ENCODE assay signal across 24 cellular contexts in genomic region chr12:33277386-33277785, GRCh38.
"Had no signal": no experiment of that assay in that cellular context is flagged by ENCODE, and none has a peak within 500 bp of the region (broad histone marks: within the 10 kb centered on the region; RNA-seq: fewer than 3 reads in every experiment).

No MANE protein-coding gene starts in this region.

- H3K27ac ChIP-seq: colonic mucosa, epithelial cell of prostate, esophagus squamous epithelium, gastrocnemius medialis, heart right ventricle, left lung, lower lobe of right lung had no signal

- ATAC-seq: effector memory CD8-positive, alpha-beta T cell; esophagus mucosa; gastrocnemius medialis; heart right ventricle; left colon; left lung; left ventricle myocardium superior; lower lobe of right lung had no signal

- DNase-seq: colonic mucosa; cortex of kidney; effector CD8-positive, alpha-beta T cell; effector memory CD8-positive, alpha-beta T cell; endodermal cell; erythroblast; esophagus squamous epithelium; foreskin fibroblast; foreskin melanocyte; gastrocnemius medialis; glutamatergic neuron; head of caudate nucleus; heart right ventricle; hippocampal formation; kidney; kidney glomerular epithelial cell; left colon; left lung; left ventricle myocardium superior; lower lobe of right lung; mesenchymal stem cell; midbrain had no signal

- H3K4me1 ChIP-seq: colonic mucosa, esophagus squamous epithelium, gastrocnemius medialis, heart right ventricle, left lung, lower lobe of right lung had no signal

- H3K27me3 ChIP-seq: colonic mucosa, esophagus squamous epithelium, gastrocnemius medialis, heart right ventricle, left lung had no signal

- H3K4me3 ChIP-seq: colonic mucosa, esophagus squamous epithelium, gastrocnemius medialis, heart right ventricle, left lung, lower lobe of right lung had no signal

- H3K9me3 ChIP-seq: colonic mucosa, gastrocnemius medialis, lower lobe of right lung had no signal

- H3K36me3 ChIP-seq: colonic mucosa, esophagus squamous epithelium, gastrocnemius medialis, heart right ventricle, left lung, lower lobe of right lung had no signal
